ENCODE assay signal across 18 cellular contexts in genomic region chr2:88398122-88398655, GRCh38. TPM values are rescaled to one million over a fixed set of nuclear protein-coding genes. Genes with fewer than 3 reads are reported as not detected.
DNase-seq lines count a peak whose midpoint lies in the region; FAIRE-seq and TF ChIP-seq lines count a peak whose summit lies in the region.
"Had no signal": no experiment of that assay in that cellular context is flagged by ENCODE, and none has a peak within 500 bp of the region (broad histone marks: within the 10 kb centered on the region; RNA-seq: fewer than 3 reads in every experiment).

No MANE protein-coding gene starts in this region.

- H3K4ac ChIP-seq in H1 (replicated peaks; ENCODE audit: insufficient read length, low read depth, low read length), result no peak overlapping the region

- CTCF ChIA-PET in H1 (lab: Charles Lee; ENCODE audit: partially characterized antibody), result no interaction called here

- no peaks in the 10 kb centered on the region for H3K36me3 Mint-ChIP-seq in nephron progenitor cell (ENCODE audit: low read depth)

- no peak overlapping the region for H3K56ac ChIP-seq in H1 (replicated peaks; ENCODE audit: insufficient read length, low read depth, low read length)

- H3K23me2 ChIP-seq in H1 (ENCODE audit: low read depth, low read length), result no peaks in the 10 kb centered on the region

- H3K4me3 Mint-ChIP-seq in nephron progenitor cell, result no peak overlapping the region
- H3K4me3 Mint-ChIP-seq: CD4-positive, alpha-beta T cell had no signal

- no peak overlapping the region for H3K4me2 ChIP-seq in H1 (ENCODE audit: insufficient read depth in 1 of 2, low read depth in 2 of 2, low read length in 2 of 2)

- H2AK5ac ChIP-seq in H1 (ENCODE audit: low read depth, low read length), result no peak overlapping the region

- H3K4me3 ChIP-seq in H1 (ENCODE audit: extremely low read depth in 1 of 4, insufficient read depth in 2 of 4, low read depth in 3 of 4, low read length in 4 of 4) (no peak overlapping the region), BE2C (ENCODE audit: low read depth, low read length) (no peak overlapping the region), suprapubic skin (no peak overlapping the region)
- H3K4me3 ChIP-seq: HAP-1 had no signal

- no peaks in the 10 kb centered on the region for H3K9me3 Mint-ChIP-seq in nephron progenitor cell

- no peaks in the 10 kb centered on the region for H3K79me1 ChIP-seq in H1 (ENCODE audit: low read depth, low read length)

- H3K27ac Mint-ChIP-seq in nephron progenitor cell, result peak overlapping the region; percentile 37
- H3K27ac Mint-ChIP-seq: CD4-positive, alpha-beta T cell had no signal

- no peak for TF ChIP-seq POLR2A in H1 (IDR thresholded peaks at IDR 0.05; ENCODE audit: control extremely low read depth in 1 of 2, low read depth in 2 of 2, low read length in 2 of 2)
- no peak for TF ChIP-seq POLR2A in suprapubic skin (IDR thresholded peaks at IDR 0.05)

- 72% methylated on average over 6 of the region's 6 CpGs; no CpG with 5 or more reads in 1 of the 2 experiments for WGBS in H1 (ENCODE audit: extremely low coverage in 1 of 2, insufficient coverage in 1 of 2, insufficient read length in 1 of 2, insufficient replicate concordance in 2 of 2, low coverage in 1 of 2, low lambda C conversion rate in 2 of 2, missing lambda C conversion rate in 1 of 2), 2 experiments
- WGBS in suprapubic skin, result 58% methylated on average over 6 of the region's 6 CpGs

- H2AFZ ChIP-seq in H1 (ENCODE audit: low read length), result peak overlapping the region; percentile 47

- H3K9me3 ChIP-seq in H1 (ENCODE audit: insufficient read depth in 2 of 2, low read depth in 1 of 2, low read length in 1 of 2) (no peaks in the 10 kb centered on the region), BE2C (no peaks in the 10 kb centered on the region), suprapubic skin (no peaks in the 10 kb centered on the region)
- H3K9me3 ChIP-seq: HAP-1 had no signal

- no peak overlapping the region for H2BK5ac ChIP-seq in H1 (ENCODE audit: low read depth, low read length)

- H3K14ac ChIP-seq in H1 (ENCODE audit: insufficient read length), result no peak overlapping the region

- peaks cover 6% of the 10 kb centered on the region for H3K4me1 Mint-ChIP-seq in nephron progenitor cell

- peaks cover 11% of the 10 kb centered on the region for H3K27me3 Mint-ChIP-seq in nephron progenitor cell (ENCODE audit: low read depth, poor library complexity)

- no peak overlapping the region for H2BK15ac ChIP-seq in H1 (ENCODE audit: low read length)

- H3K9ac ChIP-seq in H1 (replicated peaks in 1 of 4; ENCODE audit: extremely low read depth in 1 of 4, low read depth in 3 of 4, low read length in 3 of 4), result no peak overlapping the region

- H3K79me2 ChIP-seq in H1 (ENCODE audit: control insufficient read depth in 1 of 2, insufficient read depth in 2 of 2, low read length in 2 of 2), result no peaks in the 10 kb centered on the region

- H4K91ac ChIP-seq in H1 (replicated peaks; ENCODE audit: insufficient read length, low read length), result no peak overlapping the region

- POLR2A ChIA-PET in H1 (lab: Charles Lee; ENCODE audit: partially characterized antibody), result no interaction called here

- H4K20me1 ChIP-seq in H1 (replicated peaks in 1 of 2; ENCODE audit: control insufficient read depth in 1 of 2, insufficient read depth in 2 of 2, low read length in 2 of 2), result no peaks in the 10 kb centered on the region

- no peak for TF ChIP-seq RAD21 in H1 (IDR thresholded peaks at IDR 0.05 in 1 of 2, conservative IDR thresholded peaks at IDR 0.05 in 1 of 2; ENCODE audit: low read depth in 2 of 2, low read length in 2 of 2)

- H3K36me3 ChIP-seq in H1 (ENCODE audit: control insufficient read depth in 2 of 4, insufficient read depth in 4 of 4, low read length in 3 of 4), result no peaks in the 10 kb centered on the region
- no peaks in the 10 kb centered on the region for H3K36me3 ChIP-seq in BE2C
- H3K36me3 ChIP-seq in suprapubic skin, result no peaks in the 10 kb centered on the region
- H3K36me3 ChIP-seq: HAP-1 had no signal

- H3K23ac ChIP-seq in H1 (ENCODE audit: insufficient read length), result no peak overlapping the region

- FAIRE-seq in H1 (lab: Jason Lieb, UNC), result no peak
- FAIRE-seq: A204.1, D721Med, GM12892 had no signal

- no peak overlapping the region for H3K18ac ChIP-seq in H1 (ENCODE audit: extremely low read depth, low read length)

- H3K27me3 ChIP-seq in H1 (replicated peaks in 1 of 4; ENCODE audit: control insufficient read depth in 3 of 4, extremely low read depth in 1 of 4, insufficient read depth in 3 of 4, low read length in 3 of 4), result no peaks in the 10 kb centered on the region
- no peaks in the 10 kb centered on the region for H3K27me3 ChIP-seq in BE2C
- no peaks in the 10 kb centered on the region for H3K27me3 ChIP-seq in suprapubic skin

- H2BK12ac ChIP-seq in H1 (ENCODE audit: low read depth, low read length), result peak overlapping the region; percentile 55; the same call in 1 of the 2 replicates

- TF ChIP-seq CTCF in H1 (IDR thresholded peaks at IDR 0.05; ENCODE audit: control extremely low read depth in 1 of 3, insufficient read depth in 1 of 3, low read depth in 1 of 3, low read length in 3 of 3) (no peak), nephron progenitor cell (IDR thresholded peaks at IDR 0.05) (no peak), BE2C (IDR thresholded peaks at IDR 0.05; ENCODE audit: low read depth, low read length) (no peak), suprapubic skin (IDR thresholded peaks at IDR 0.05) (no peak)

- H3K4me1 ChIP-seq in H1 (replicated peaks in 1 of 4; ENCODE audit: control insufficient read depth in 3 of 4, insufficient read depth in 4 of 4, low read length in 3 of 4), result no peaks in the 10 kb centered on the region
- H3K4me1 ChIP-seq in BE2C, result no peaks in the 10 kb centered on the region
- no peaks in the 10 kb centered on the region for H3K4me1 ChIP-seq in suprapubic skin
- H3K4me1 ChIP-seq: Caco-2, HAP-1 had no signal

- no peak overlapping the region for H4K5ac ChIP-seq in H1 (ENCODE audit: insufficient read length, low read depth, low read length)

- no peak for TF ChIP-seq EP300 in H1 (IDR thresholded peaks at IDR 0.05; ENCODE audit: borderline replicate concordance in 1 of 2, low read depth in 2 of 2, low read length in 2 of 2)
- no peak for TF ChIP-seq EP300 in suprapubic skin (IDR thresholded peaks at IDR 0.05)

- H2BK120ac ChIP-seq in H1 (replicated peaks; ENCODE audit: low read depth, low read length), result no peak overlapping the region

- no peak overlapping the region for H4K8ac ChIP-seq in H1 (ENCODE audit: extremely low read depth, insufficient read depth, low read length)

- H2BK20ac ChIP-seq in H1 (ENCODE audit: low read length), result no peak overlapping the region

- DNase-seq in H1 (ENCODE audit: low read depth in 1 of 2, low spot score in 2 of 2) (no peak), nephron progenitor cell (no peak), retina (peak; percentile 92), BE2C (no peak), suprapubic skin (ENCODE audit: low spot score in 2 of 2) (no peak), OCI-M2 (lab: John Stamatoyannopoulos, UW; ENCODE audit: unreplicated experiment) (no peak)
- DNase-seq: ACHN; Caco-2; CD4-positive, alpha-beta T cell; GDM1; GOT3 had no signal

- H3K27ac ChIP-seq in H1 (ENCODE audit: low read depth, low read length), result no peak overlapping the region
- no peak overlapping the region for H3K27ac ChIP-seq in suprapubic skin
- H3K27ac ChIP-seq: C4-2B had no signal

TF ChIP-seq in H1, 55 proteins besides CTCF, POLR2A, EP300 and RAD21 (continues in another document):
- TF ChIP-seq GABPA (IDR thresholded peaks at IDR 0.05; ENCODE audit: borderline replicate concordance, insufficient read depth, low read length) (no peak), SUZ12 (IDR thresholded peaks at IDR 0.05; ENCODE audit: low read length) (no peak), MAX (IDR thresholded peaks at IDR 0.05) (no peak), BACH1 (IDR thresholded peaks at IDR 0.05; ENCODE audit: low read length) (no peak)

RNA-seq across cellular contexts. Expression of gene FOXI3, which starts 54.3 kb away (rescaled TPM):
- total RNA-seq in H1 (2021; fragmentation: NEBNext Ultra II Directional; extraction: Animal tissue kit (Norgen Biotek cat#: 25700)), result 15.9 and 17.1 TPM in 2 replicates
- 6.8 and 9.8 TPM in 2 replicates for polyA plus RNA-seq in H1 (2011; rRNA removed)
- polyA plus RNA-seq in H1 (2011; cell fraction: cytosol; rRNA removed), result 6.3 TPM
- 5.4 TPM for polyA plus RNA-seq in H1 (2011; cell fraction: nucleus; rRNA removed)
- 9.7 to 12.7 TPM (median 12.4 TPM) in 4 replicates for polyA plus RNA-seq in H1 (2012, experiment 1 of 2)
- polyA plus RNA-seq in H1 (2012, experiment 2 of 2), result 11.5 TPM
- polyA plus RNA-seq in H1 (2013, experiment 1 of 2), result 2.0 TPM
- polyA plus RNA-seq in H1 (2013, experiment 2 of 2), result 2.2 TPM
- 8.4 and 9.1 TPM in 2 replicates for polyA minus RNA-seq in H1 (2011; rRNA and poly(A)+ RNA removed)
- polyA minus RNA-seq in H1 (2011; cell fraction: cytosol; rRNA and poly(A)+ RNA removed), result 14.8 TPM
- 10.7 TPM for polyA minus RNA-seq in H1 (2011; cell fraction: nucleus; rRNA and poly(A)+ RNA removed)
- not detected for polyA plus RNA-seq in BE2C (2012; ENCODE audit: insufficient read depth, insufficient read length, low read depth)
- total RNA-seq in suprapubic skin, result under 1 TPM in 1 of 4 donors, not detected in 3; 0.21 TPM
- total RNA-seq: Caco-2; CD4-positive, alpha-beta T cell; HT-29 had no signal
- polyA plus RNA-seq: BJ had no signal

Comparison
In these comparisons a context has a peak if more than half of its experiments do, and no peak if none do; other contexts are left out.
1. RNA of gene FOXI3, which starts 54.3 kb away (total RNA-seq): 15.9 to 17.1 TPM in H1; 0.21 TPM in suprapubic skin; every median in the first group is over 10 times any median in the second.